ENCODE assay signal across 8 cellular contexts in genomic region chr10:24866615-24867583, GRCh38.
DNase-seq lines count a peak whose midpoint lies in the region; ATAC-seq and TF ChIP-seq lines count a peak whose summit lies in the region.

No MANE protein-coding gene starts in this region.

- no peak overlapping the region for H3K27ac ChIP-seq in HCT116 (ENCODE audit: low read depth, low read length)
- peak overlapping the region; percentile 27 for H3K27ac ChIP-seq in RWPE2 (ENCODE audit: poor library complexity, severe bottlenecking)
- no peak overlapping the region for H3K27ac ChIP-seq in psoas muscle

- intact Hi-C loops in HCT116 (cut with micrococcal nuclease) (no loop called here), psoas muscle (cut with DNase I) (no loop called here)

- DNase-seq in HCT116 (ENCODE audit: low read depth, low spot score) (no peak), RWPE2 (ENCODE audit: low spot score) (no peak), foreskin melanocyte (peak; percentile 44), psoas muscle (peak in 1 of 2 donors; percentile 47), endothelial cell (ENCODE audit: low spot score) (no peak), NCI-H510A (lab: John Stamatoyannopoulos, UW) (no peak)
- no peak for DNase-seq in stimulated activated CD4-positive, alpha-beta T cell treated with anti-CD3 and anti-CD28 coated beads, Interleukin-12 subunit alpha, Interleukin-12 subunit beta, amount 100 ng/mL, for 4 hours

- H2AFZ ChIP-seq in HCT116 (ENCODE audit: low read depth, low read length, poor library complexity, severe bottlenecking), result peak overlapping the region; percentile 94

- peaks cover 8% of the 10 kb centered on the region for H3K4me1 Mint-ChIP-seq in endothelial cell (ENCODE audit: unreplicated experiment)

- BruUV-seq in HCT116 (replicated peaks; lab: Mats Ljungman, UMichigan), result no TSS peak

- H3K4me2 ChIP-seq in HCT116 (ENCODE audit: low read length), result peak overlapping the region; percentile 3; the same call in 1 of the 2 replicates

- H3K27ac Mint-ChIP-seq in endothelial cell (ENCODE audit: unreplicated experiment), result no peak overlapping the region

- no peaks in the 10 kb centered on the region for H4K20me1 ChIP-seq in HCT116 (ENCODE audit: insufficient read depth)

- H3K9me2 ChIP-seq in HCT116 (ENCODE audit: insufficient read depth), result no peaks in the 10 kb centered on the region

- RAD21 ChIA-PET in HCT116 (lab: Charles Lee; ENCODE audit: low non-redundant PET in 1 of 2, low total read pairs in 2 of 2, uncharacterized antibody in 2 of 2, unreplicated experiment in 2 of 2), result interaction anchor here in 1 of 2 experiments (0.6 kb wide), 1 partner anchor 21 kb away, joined by 5 read pairs; no protein-coding TSS in a partner anchor

- H3K36me3 ChIP-seq in HCT116 (ENCODE audit: control insufficient read depth in 1 of 2, insufficient read depth in 2 of 2, low read length in 2 of 2) (no peaks in the 10 kb centered on the region), RWPE2 (ENCODE audit: low read depth) (no peaks in the 10 kb centered on the region), psoas muscle (ENCODE audit: insufficient read depth in 1 of 2, low read depth in 1 of 2) (no peaks in the 10 kb centered on the region)

- CTCF ChIA-PET in HCT116 (lab: Charles Lee), result no interaction called here

- H3K9me3 Mint-ChIP-seq in endothelial cell (ENCODE audit: unreplicated experiment), result no peaks in the 10 kb centered on the region

- POLR2A ChIA-PET in HCT116 (lab: Charles Lee), result interaction anchor here (0.7 kb wide), 1 partner anchor 48 kb away, joined by 3 read pairs; no protein-coding TSS in a partner anchor

- H3K4me3 ChIP-seq in HCT116 (replicated peaks in 1 of 2; ENCODE audit: low read depth in 1 of 2, low read length in 2 of 2), result no peak overlapping the region
- H3K4me3 ChIP-seq in RWPE2 (ENCODE audit: severe bottlenecking), result no peak overlapping the region
- peak overlapping the region; percentile 28 for H3K4me3 ChIP-seq in psoas muscle

- no peaks in the 10 kb centered on the region for H3K27me3 ChIP-seq in HCT116 (ENCODE audit: insufficient read depth, low read length)
- H3K27me3 ChIP-seq in RWPE2 (ENCODE audit: insufficient read depth, poor library complexity, severe bottlenecking), result no peaks in the 10 kb centered on the region
- H3K27me3 ChIP-seq in psoas muscle (ENCODE audit: insufficient read depth in 3 of 3, low read length in 2 of 3), result no peaks in the 10 kb centered on the region

- ATAC-seq in HCT116 (peak; percentile 61), RWPE2 (ENCODE audit: low read depth) (no peak), psoas muscle (peak in 2 of 4 donors; percentile 48 to 61), HG02970 (IDR thresholded peaks at IDR 0.05; ENCODE audit: low FRiP score, unreplicated experiment) (no peak)

- peaks cover 0 to 26% of the 10 kb centered on the region in 2 experiments; a peak in 2 of 4 replicates for H3K4me1 ChIP-seq in HCT116 (ENCODE audit: control insufficient read depth in 1 of 2, insufficient read depth in 2 of 2, low read length in 2 of 2)
- peaks cover 23% of the 10 kb centered on the region for H3K4me1 ChIP-seq in RWPE2 (ENCODE audit: insufficient read depth, poor library complexity, severe bottlenecking)
- peaks cover 3% of the 10 kb centered on the region for H3K4me1 ChIP-seq in psoas muscle

- H3K9me3 ChIP-seq in HCT116 (ENCODE audit: control insufficient read depth in 1 of 2, insufficient read depth in 1 of 2, low read depth in 1 of 2, low read length in 2 of 2) (no peaks in the 10 kb centered on the region), RWPE2 (ENCODE audit: severe bottlenecking) (no peaks in the 10 kb centered on the region), psoas muscle (no peaks in the 10 kb centered on the region)

- TF ChIP-seq POLR2A in HCT116 (IDR thresholded peaks at IDR 0.05; ENCODE audit: borderline replicate concordance, extremely low read depth, insufficient read depth, insufficient read length), result no peak

- H3K79me2 ChIP-seq in HCT116 (ENCODE audit: insufficient read depth, low read length), result no peaks in the 10 kb centered on the region

- H3K27me3 Mint-ChIP-seq in endothelial cell (ENCODE audit: unreplicated experiment), result no peaks in the 10 kb centered on the region

- TF ChIP-seq CTCF in HCT116 (IDR thresholded peaks at IDR 0.05 in 2 of 3, conservative IDR thresholded peaks at IDR 0.05 in 1 of 3; ENCODE audit: borderline replicate concordance in 1 of 3, insufficient read depth in 1 of 3, low read depth in 2 of 3, low read length in 2 of 3) (no peak), RWPE2 (IDR thresholded peaks at IDR 0.05; ENCODE audit: poor library complexity, severe bottlenecking) (no peak), psoas muscle (IDR thresholded peaks at IDR 0.05) (no peak), endothelial cell (IDR thresholded peaks at IDR 0.05; ENCODE audit: unreplicated experiment) (no peak)

- H3K9ac ChIP-seq in HCT116 (ENCODE audit: low read length), result no peak overlapping the region

- no peak for TF ChIP-seq RAD21 in HCT116 (IDR thresholded peaks at IDR 0.05; ENCODE audit: low read depth)

- peaks cover 6% of the 10 kb centered on the region for H3K36me3 Mint-ChIP-seq in endothelial cell (ENCODE audit: low read depth, unreplicated experiment)

- H3K4me3 Mint-ChIP-seq in endothelial cell (ENCODE audit: unreplicated experiment), result no peak overlapping the region

- 43 to 61% (median 47%) methylated on average over 7 of the region's 7 CpGs for WGBS in psoas muscle, 3 donors

TF ChIP-seq in HCT116, 20 proteins besides CTCF, POLR2A, EP300 and RAD21:
- TF ChIP-seq, protein P1, sequence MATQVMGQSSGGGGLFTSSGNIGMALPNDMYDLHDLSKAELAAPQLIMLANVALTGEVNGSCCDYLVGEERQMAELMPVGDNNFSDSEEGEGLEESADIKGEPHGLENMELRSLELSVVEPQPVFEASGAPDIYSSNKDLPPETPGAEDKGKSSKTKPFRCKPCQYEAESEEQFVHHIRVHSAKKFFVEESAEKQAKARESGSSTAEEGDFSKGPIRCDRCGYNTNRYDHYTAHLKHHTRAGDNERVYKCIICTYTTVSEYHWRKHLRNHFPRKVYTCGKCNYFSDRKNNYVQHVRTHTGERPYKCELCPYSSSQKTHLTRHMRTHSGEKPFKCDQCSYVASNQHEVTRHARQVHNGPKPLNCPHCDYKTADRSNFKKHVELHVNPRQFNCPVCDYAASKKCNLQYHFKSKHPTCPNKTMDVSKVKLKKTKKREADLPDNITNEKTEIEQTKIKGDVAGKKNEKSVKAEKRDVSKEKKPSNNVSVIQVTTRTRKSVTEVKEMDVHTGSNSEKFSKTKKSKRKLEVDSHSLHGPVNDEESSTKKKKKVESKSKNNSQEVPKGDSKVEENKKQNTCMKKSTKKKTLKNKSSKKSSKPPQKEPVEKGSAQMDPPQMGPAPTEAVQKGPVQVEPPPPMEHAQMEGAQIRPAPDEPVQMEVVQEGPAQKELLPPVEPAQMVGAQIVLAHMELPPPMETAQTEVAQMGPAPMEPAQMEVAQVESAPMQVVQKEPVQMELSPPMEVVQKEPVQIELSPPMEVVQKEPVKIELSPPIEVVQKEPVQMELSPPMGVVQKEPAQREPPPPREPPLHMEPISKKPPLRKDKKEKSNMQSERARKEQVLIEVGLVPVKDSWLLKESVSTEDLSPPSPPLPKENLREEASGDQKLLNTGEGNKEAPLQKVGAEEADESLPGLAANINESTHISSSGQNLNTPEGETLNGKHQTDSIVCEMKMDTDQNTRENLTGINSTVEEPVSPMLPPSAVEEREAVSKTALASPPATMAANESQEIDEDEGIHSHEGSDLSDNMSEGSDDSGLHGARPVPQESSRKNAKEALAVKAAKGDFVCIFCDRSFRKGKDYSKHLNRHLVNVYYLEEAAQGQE (IDR thresholded peaks at IDR 0.05; ENCODE audit: low read depth), result no peak
- TF ChIP-seq ATF3 (IDR thresholded peaks at IDR 0.05) (no peak), POLR2AphosphoS5 (IDR thresholded peaks at IDR 0.05; ENCODE audit: low read depth, low read length) (no peak), ZFX (IDR thresholded peaks at IDR 0.05) (no peak), JUND (IDR thresholded peaks at IDR 0.05) (no peak), EZH2 (IDR thresholded peaks at IDR 0.05) (no peak), ELF1 (IDR thresholded peaks at IDR 0.05; ENCODE audit: borderline replicate concordance, low read depth) (no peak)
